In the genomic region with DNA sequence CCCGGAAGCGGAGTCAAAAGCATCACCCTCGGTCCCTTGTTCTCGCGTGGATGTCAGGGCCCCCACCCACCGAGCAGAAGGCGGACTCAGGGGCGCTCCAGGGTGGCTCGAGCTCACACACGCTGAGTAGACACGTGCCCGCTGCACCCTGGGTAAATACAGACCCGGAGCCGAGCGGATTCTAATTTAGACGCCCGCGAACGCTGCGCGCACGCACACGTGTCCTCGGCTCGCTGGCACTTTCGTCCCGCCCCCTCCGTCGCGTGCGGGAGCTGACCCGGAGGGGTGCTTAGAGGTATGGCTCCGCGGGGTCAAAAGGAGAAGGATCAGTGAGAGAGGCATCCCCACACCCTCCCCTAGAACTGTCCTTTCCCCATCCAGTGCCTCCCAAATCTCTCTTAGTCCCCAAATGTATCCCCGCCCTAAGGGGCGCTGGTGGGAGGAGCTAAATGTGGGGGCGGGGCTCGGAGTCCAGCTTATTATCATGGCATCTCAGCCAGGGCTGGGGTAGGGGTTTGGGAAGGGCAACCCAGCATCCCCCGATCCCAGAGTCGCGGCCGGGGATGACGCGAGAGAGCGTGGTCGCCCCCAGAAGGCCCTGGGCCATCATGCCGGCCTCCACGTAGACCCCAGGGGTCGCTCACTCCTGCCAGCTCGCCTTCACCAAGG, we compare ENCODE assay signal across 1 cellular context.
TF ChIP-seq lines count a peak whose summit lies in the region.

No MANE protein-coding gene starts in this region.

TF ChIP-seq in K562, 482 proteins besides CTCF, POLR2A, EP300 and RAD21 (continued from another document and continues in another):
- TF ChIP-seq, protein P1, sequence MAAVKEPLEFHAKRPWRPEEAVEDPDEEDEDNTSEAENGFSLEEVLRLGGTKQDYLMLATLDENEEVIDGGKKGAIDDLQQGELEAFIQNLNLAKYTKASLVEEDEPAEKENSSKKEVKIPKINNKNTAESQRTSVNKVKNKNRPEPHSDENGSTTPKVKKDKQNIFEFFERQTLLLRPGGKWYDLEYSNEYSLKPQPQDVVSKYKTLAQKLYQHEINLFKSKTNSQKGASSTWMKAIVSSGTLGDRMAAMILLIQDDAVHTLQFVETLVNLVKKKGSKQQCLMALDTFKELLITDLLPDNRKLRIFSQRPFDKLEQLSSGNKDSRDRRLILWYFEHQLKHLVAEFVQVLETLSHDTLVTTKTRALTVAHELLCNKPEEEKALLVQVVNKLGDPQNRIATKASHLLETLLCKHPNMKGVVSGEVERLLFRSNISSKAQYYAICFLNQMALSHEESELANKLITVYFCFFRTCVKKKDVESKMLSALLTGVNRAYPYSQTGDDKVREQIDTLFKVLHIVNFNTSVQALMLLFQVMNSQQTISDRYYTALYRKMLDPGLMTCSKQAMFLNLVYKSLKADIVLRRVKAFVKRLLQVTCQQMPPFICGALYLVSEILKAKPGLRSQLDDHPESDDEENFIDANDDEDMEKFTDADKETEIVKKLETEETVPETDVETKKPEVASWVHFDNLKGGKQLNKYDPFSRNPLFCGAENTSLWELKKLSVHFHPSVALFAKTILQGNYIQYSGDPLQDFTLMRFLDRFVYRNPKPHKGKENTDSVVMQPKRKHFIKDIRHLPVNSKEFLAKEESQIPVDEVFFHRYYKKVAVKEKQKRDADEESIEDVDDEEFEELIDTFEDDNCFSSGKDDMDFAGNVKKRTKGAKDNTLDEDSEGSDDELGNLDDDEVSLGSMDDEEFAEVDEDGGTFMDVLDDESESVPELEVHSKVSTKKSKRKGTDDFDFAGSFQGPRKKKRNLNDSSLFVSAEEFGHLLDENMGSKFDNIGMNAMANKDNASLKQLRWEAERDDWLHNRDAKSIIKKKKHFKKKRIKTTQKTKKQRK (IDR thresholded peaks at IDR 0.05; ENCODE audit: borderline replicate concordance, low read depth, low read length) = no peak
- TF ChIP-seq ZNF140 (CRISPR knock-in tag; IDR thresholded peaks at IDR 0.05) (no peak), ZNF311 (CRISPR knock-in tag; IDR thresholded peaks at IDR 0.05) (no peak), ZNF3 (CRISPR knock-in tag; IDR thresholded peaks at IDR 0.05) (no peak), HDAC8 (tag; IDR thresholded peaks at IDR 0.05) (0 out of 2 replicates have a peak, but pooled peaks have one; percentile 64), POLR2H (tag; IDR thresholded peaks at IDR 0.05; ENCODE audit: low read depth) (peak; percentile 45; the same call in 1 of the 2 replicates), MAZ (CRISPR knock-in tag; conservative IDR thresholded peaks at IDR 0.05 in 1 of 2, IDR thresholded peaks at IDR 0.05 in 1 of 2) (peak in 1 of 2 experiments; percentile 62; a peak in 2 of 4 replicates), SIN3A (IDR thresholded peaks at IDR 0.05; ENCODE audit: borderline replicate concordance in 2 of 2, control insufficient read depth in 1 of 2, low read depth in 2 of 2, low read length in 2 of 2) (peak; percentile 37 to 70; a peak in 3 of 4 replicates), TAF1 (IDR thresholded peaks at IDR 0.05; ENCODE audit: control insufficient read depth, extremely low read depth, insufficient read depth, low read length, severe bottlenecking) (peak; percentile 13), HMG20B (CRISPR knock-in tag; IDR thresholded peaks at IDR 0.05) (peak; percentile 35; the same call in 1 of the 2 replicates), HNRNPLL (IDR thresholded peaks at IDR 0.05; ENCODE audit: low read depth, low read length, poor library complexity, severe bottlenecking) (peak; percentile 24), HCFC1 (IDR thresholded peaks at IDR 0.05; ENCODE audit: low read depth, low read length) (peak; percentile 52), TRIM24 (IDR thresholded peaks at IDR 0.05) (0 out of 4 replicates have a peak, but pooled peaks of 1 of the 2 experiments have one; percentile 11), BHLHE40 (IDR thresholded peaks at IDR 0.05; ENCODE audit: low read length) (peak; percentile 98), NFYB (IDR thresholded peaks at IDR 0.05; ENCODE audit: extremely low read depth, insufficient read length) (no peak), CBX1 (IDR thresholded peaks at IDR 0.05; ENCODE audit: low read depth) (0 out of 2 replicates have a peak, but pooled peaks have one; percentile 37), ZNF584 (CRISPR knock-in tag; IDR thresholded peaks at IDR 0.05; ENCODE audit: low read depth) (no peak), ZSCAN29 (IDR thresholded peaks at IDR 0.05) (peak; percentile 68; the same call in 1 of the 2 replicates), TEAD4 (IDR thresholded peaks at IDR 0.05; ENCODE audit: low read length) (no peak; the same call in 1 of the 2 replicates), TEAD4 (CRISPR knock-in tag; IDR thresholded peaks at IDR 0.05; ENCODE audit: borderline replicate concordance) (no peak), JUND (IDR thresholded peaks at IDR 0.05; ENCODE audit: borderline replicate concordance, low read depth, low read length) (peak; percentile 3; the same call in 1 of the 2 replicates), JUND (tag; IDR thresholded peaks at IDR 0.05; ENCODE audit: borderline replicate concordance, low read depth, low read length) (no peak), MECOM (CRISPR knock-in tag; IDR thresholded peaks at IDR 0.05) (no peak), SAP30 (IDR thresholded peaks at IDR 0.05; ENCODE audit: borderline replicate concordance, insufficient read depth, low read depth, low read length, poor library complexity, severe bottlenecking) (peak; percentile 96)
- TF ChIP-seq, protein P2, sequence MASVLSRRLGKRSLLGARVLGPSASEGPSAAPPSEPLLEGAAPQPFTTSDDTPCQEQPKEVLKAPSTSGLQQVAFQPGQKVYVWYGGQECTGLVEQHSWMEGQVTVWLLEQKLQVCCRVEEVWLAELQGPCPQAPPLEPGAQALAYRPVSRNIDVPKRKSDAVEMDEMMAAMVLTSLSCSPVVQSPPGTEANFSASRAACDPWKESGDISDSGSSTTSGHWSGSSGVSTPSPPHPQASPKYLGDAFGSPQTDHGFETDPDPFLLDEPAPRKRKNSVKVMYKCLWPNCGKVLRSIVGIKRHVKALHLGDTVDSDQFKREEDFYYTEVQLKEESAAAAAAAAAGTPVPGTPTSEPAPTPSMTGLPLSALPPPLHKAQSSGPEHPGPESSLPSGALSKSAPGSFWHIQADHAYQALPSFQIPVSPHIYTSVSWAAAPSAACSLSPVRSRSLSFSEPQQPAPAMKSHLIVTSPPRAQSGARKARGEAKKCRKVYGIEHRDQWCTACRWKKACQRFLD (CRISPR knock-in tag; IDR thresholded peaks at IDR 0.05) = no peak
- TF ChIP-seq, protein P3, sequence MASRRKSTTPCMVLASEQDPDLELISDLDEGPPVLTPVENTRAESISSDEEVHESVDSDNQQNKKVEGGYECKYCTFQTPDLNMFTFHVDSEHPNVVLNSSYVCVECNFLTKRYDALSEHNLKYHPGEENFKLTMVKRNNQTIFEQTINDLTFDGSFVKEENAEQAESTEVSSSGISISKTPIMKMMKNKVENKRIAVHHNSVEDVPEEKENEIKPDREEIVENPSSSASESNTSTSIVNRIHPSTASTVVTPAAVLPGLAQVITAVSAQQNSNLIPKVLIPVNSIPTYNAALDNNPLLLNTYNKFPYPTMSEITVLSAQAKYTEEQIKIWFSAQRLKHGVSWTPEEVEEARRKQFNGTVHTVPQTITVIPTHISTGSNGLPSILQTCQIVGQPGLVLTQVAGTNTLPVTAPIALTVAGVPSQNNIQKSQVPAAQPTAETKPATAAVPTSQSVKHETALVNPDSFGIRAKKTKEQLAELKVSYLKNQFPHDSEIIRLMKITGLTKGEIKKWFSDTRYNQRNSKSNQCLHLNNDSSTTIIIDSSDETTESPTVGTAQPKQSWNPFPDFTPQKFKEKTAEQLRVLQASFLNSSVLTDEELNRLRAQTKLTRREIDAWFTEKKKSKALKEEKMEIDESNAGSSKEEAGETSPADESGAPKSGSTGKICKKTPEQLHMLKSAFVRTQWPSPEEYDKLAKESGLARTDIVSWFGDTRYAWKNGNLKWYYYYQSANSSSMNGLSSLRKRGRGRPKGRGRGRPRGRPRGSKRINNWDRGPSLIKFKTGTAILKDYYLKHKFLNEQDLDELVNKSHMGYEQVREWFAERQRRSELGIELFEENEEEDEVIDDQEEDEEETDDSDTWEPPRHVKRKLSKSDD (conservative IDR thresholded peaks at IDR 0.05; ENCODE audit: low read length) = 0 out of 2 replicates have a peak, but pooled peaks have one; percentile 48
- TF ChIP-seq, protein P4, sequence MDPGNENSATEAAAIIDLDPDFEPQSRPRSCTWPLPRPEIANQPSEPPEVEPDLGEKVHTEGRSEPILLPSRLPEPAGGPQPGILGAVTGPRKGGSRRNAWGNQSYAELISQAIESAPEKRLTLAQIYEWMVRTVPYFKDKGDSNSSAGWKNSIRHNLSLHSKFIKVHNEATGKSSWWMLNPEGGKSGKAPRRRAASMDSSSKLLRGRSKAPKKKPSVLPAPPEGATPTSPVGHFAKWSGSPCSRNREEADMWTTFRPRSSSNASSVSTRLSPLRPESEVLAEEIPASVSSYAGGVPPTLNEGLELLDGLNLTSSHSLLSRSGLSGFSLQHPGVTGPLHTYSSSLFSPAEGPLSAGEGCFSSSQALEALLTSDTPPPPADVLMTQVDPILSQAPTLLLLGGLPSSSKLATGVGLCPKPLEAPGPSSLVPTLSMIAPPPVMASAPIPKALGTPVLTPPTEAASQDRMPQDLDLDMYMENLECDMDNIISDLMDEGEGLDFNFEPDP (CRISPR knock-in tag; IDR thresholded peaks at IDR 0.05) = 0 out of 2 replicates have a peak, but pooled peaks have one; percentile 34
- TF ChIP-seq, protein P5, sequence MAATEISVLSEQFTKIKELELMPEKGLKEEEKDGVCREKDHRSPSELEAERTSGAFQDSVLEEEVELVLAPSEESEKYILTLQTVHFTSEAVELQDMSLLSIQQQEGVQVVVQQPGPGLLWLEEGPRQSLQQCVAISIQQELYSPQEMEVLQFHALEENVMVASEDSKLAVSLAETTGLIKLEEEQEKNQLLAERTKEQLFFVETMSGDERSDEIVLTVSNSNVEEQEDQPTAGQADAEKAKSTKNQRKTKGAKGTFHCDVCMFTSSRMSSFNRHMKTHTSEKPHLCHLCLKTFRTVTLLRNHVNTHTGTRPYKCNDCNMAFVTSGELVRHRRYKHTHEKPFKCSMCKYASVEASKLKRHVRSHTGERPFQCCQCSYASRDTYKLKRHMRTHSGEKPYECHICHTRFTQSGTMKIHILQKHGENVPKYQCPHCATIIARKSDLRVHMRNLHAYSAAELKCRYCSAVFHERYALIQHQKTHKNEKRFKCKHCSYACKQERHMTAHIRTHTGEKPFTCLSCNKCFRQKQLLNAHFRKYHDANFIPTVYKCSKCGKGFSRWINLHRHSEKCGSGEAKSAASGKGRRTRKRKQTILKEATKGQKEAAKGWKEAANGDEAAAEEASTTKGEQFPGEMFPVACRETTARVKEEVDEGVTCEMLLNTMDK (IDR thresholded peaks at IDR 0.05; ENCODE audit: borderline replicate concordance, insufficient read depth, low read depth, low read length, poor library complexity, severe bottlenecking) = peak; percentile 34
- TF ChIP-seq, protein P6, sequence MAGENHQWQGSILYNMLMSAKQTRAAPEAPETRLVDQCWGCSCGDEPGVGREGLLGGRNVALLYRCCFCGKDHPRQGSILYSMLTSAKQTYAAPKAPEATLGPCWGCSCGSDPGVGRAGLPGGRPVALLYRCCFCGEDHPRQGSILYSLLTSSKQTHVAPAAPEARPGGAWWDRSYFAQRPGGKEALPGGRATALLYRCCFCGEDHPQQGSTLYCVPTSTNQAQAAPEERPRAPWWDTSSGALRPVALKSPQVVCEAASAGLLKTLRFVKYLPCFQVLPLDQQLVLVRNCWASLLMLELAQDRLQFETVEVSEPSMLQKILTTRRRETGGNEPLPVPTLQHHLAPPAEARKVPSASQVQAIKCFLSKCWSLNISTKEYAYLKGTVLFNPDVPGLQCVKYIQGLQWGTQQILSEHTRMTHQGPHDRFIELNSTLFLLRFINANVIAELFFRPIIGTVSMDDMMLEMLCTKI (IDR thresholded peaks at IDR 0.05; ENCODE audit: partially characterized antibody) = no peak
